Comparison of ENCODE assay signal across 31 cellular contexts in the genomic region with DNA sequence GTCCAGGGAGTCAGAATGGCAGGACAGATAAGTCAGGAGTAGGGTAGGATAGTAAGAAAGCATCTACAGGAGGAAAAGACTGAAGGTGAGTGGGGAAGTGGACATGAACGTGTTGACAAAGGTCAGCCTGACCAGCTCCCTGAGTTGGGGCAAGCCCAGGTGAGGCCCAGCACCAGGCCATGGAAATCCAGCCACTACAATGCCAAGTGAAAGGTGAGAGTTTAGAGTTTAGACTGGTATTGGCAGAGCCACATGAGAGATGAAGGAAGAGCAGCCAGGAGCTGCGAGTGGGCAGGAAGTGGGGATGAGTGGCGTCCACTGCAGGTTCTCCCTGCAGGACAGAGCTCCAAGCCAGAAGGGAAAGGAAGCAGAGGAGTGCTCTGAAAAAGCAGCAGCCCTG.
"Had no signal": no experiment of that assay in that cellular context is flagged by ENCODE, and none has a peak within 500 bp of the region (broad histone marks: within the 10 kb centered on the region; RNA-seq: fewer than 3 reads in every experiment).

No MANE protein-coding gene starts in this region.

- H3K36me3 Mint-ChIP-seq: activated naive CD8-positive, alpha-beta T cell had no signal

- H3K4me3 ChIP-seq: coronary artery, dorsolateral prefrontal cortex had no signal

- H3K4me3 Mint-ChIP-seq: activated B cell treated with CpG ODN at 0.5 μM for 24 hours; activated CD8-positive, alpha-beta T cell treated with anti-CD3 and anti-CD28 coated beads for 36 hours; activated naive CD8-positive, alpha-beta T cell; activated T-helper 1 cell treated with anti-CD3 and anti-CD28 coated beads, Interleukin-12 subunit alpha, Interleukin-12 subunit beta, Interleukin-2, Interleukin-4 antibody, amounts not matched to agents 30 ng/mL and 10 ng/mL and 1 ng/mL, durations not matched to agents 14 hours and 24 hours and 36 hours; central memory CD8-positive, alpha-beta T cell; dendritic cell treated with granulocyte-macrophage colony-stimulating factor and Interleukin-4, amounts not matched to agents 40 ng/mL and 50 ng/mL, for 4 days; endodermal cell had no signal

- DNase-seq: activated B cell treated with CpG ODN at 0.5 μM for 24 hours; activated CD4-positive, alpha-beta T cell treated with anti-CD3 and anti-CD28 coated beads for 48 hours; activated CD4-positive, alpha-beta T cell treated with anti-CD3 and anti-CD28 coated beads, Interleukin-2, amount 50 U/mL, for 1 hour; activated CD4-positive, alpha-beta T cell treated with anti-CD3 and anti-CD28 coated beads, Interleukin-2, amount 50 U/mL, for 48 hours; activated CD8-positive, alpha-beta memory T cell treated with anti-CD3 and anti-CD28 coated beads for 24 hours; activated CD8-positive, alpha-beta T cell treated with anti-CD3 and anti-CD28 coated beads for 36 hours; activated gamma-delta T cell treated with Interleukin-2 at 50 U/mL for 16 hours; activated naive CD4-positive, alpha-beta T cell treated with anti-CD3 and anti-CD28 coated beads, Interleukin-2, amount 50 U/mL, for 16 hours; activated naive CD4-positive, alpha-beta T cell treated with Interleukin-2 at 50 U/mL for 16 hours; activated T-cell treated with anti-CD3 and anti-CD28 coated beads, Interleukin-2, amount 50 U/mL, for 48 hours; amniotic stem cell; anterior cingulate cortex; brain microvascular endothelial cell; dorsolateral prefrontal cortex; effector memory CD4-positive, alpha-beta T cell; endodermal cell; foreskin fibroblast; head of caudate nucleus; T-helper 1 cell; T-helper 2 cell had no signal

- H3K9me3 Mint-ChIP-seq: activated B cell treated with CpG ODN at 0.5 μM for 24 hours; activated CD8-positive, alpha-beta T cell treated with anti-CD3 and anti-CD28 coated beads for 36 hours; activated T-helper 1 cell treated with anti-CD3 and anti-CD28 coated beads, Interleukin-12 subunit alpha, Interleukin-12 subunit beta, Interleukin-2, Interleukin-4 antibody, amounts not matched to agents 30 ng/mL and 10 ng/mL and 1 ng/mL, durations not matched to agents 14 hours and 24 hours and 36 hours; central memory CD8-positive, alpha-beta T cell; dendritic cell treated with granulocyte-macrophage colony-stimulating factor and Interleukin-4, amounts not matched to agents 40 ng/mL and 50 ng/mL, for 4 days; endodermal cell had no signal

- ATAC-seq: activated CD4-positive, CD25-positive, alpha-beta regulatory T cell treated with anti-CD3 and anti-CD28 coated beads, Interleukin-2, amount 50 U/mL, for 24 hours; activated CD8-positive, alpha-beta T cell treated with anti-CD3 and anti-CD28 coated beads for 36 hours; esophagus mucosa had no signal

- FAIRE-seq: astrocyte, bronchial epithelial cell, frontal cortex had no signal

- H3K36me3 ChIP-seq: brain microvascular endothelial cell had no signal

- H3K4me1 Mint-ChIP-seq: activated B cell treated with CpG ODN at 0.5 μM for 24 hours; central memory CD8-positive, alpha-beta T cell; endodermal cell had no signal

- H3K27ac ChIP-seq: brain microvascular endothelial cell, coronary artery, dorsolateral prefrontal cortex, VCaP had no signal

- H3K27me3 ChIP-seq: brain microvascular endothelial cell had no signal

- H3K27ac Mint-ChIP-seq: activated B cell treated with CpG ODN at 0.5 μM for 24 hours; activated CD8-positive, alpha-beta T cell treated with anti-CD3 and anti-CD28 coated beads for 36 hours; activated naive CD8-positive, alpha-beta T cell; activated T-helper 1 cell treated with anti-CD3 and anti-CD28 coated beads, Interleukin-12 subunit alpha, Interleukin-12 subunit beta, Interleukin-2, Interleukin-4 antibody, amounts not matched to agents 30 ng/mL and 10 ng/mL and 1 ng/mL, durations not matched to agents 14 hours and 24 hours and 36 hours; dendritic cell treated with granulocyte-macrophage colony-stimulating factor and Interleukin-4, amounts not matched to agents 40 ng/mL and 50 ng/mL, for 4 days; endodermal cell had no signal
